ENCODE assay signal across 18 cellular contexts in genomic region chr7:66119502-66119901, GRCh38. TPM values are rescaled to one million over a fixed set of nuclear protein-coding genes. Genes with fewer than 3 reads are reported as not detected.
A peak's percentile ranks its signal among the peaks of the same experiment; 100 is the strongest.
DNase-seq lines count a peak whose midpoint lies in the region; TF ChIP-seq lines count a peak whose summit lies in the region.
"Had no signal": no experiment of that assay in that cellular context is flagged by ENCODE, and none has a peak within 500 bp of the region (broad histone marks: within the 10 kb centered on the region; RNA-seq: fewer than 3 reads in every experiment).

No MANE protein-coding gene starts in this region.

- peak overlapping the region in 1 of 5 experiments; percentile 59 for H3K4me3 Mint-ChIP-seq in brain

- no peak overlapping the region for H2BK120ac ChIP-seq in mesendoderm (ENCODE audit: low read depth, low read length)

- peaks cover 13% of the 10 kb centered on the region for H3F3A ChIP-seq in GM23248 (ENCODE audit: insufficient read depth)

- peaks cover 5% of the 10 kb centered on the region for H3K27me3 Mint-ChIP-seq in brain

- BruUV-seq in A673 (replicated peaks; lab: Mats Ljungman, UMichigan), result no TSS peak

- H2AK5ac ChIP-seq in mesendoderm (ENCODE audit: low read length), result no peak overlapping the region

- no peak overlapping the region for H3K18ac ChIP-seq in mesendoderm (ENCODE audit: low read length)

- no peaks in the 10 kb centered on the region for H3K9me2 ChIP-seq in GM23248 (ENCODE audit: insufficient read depth)

- peaks cover 13% of the 10 kb centered on the region for H3K36me3 Mint-ChIP-seq in brain

- CTCF ChIA-PET in A673 (lab: Charles Lee), result no interaction called here

- H3K27ac Mint-ChIP-seq in brain, result peak overlapping the region in 4 of 5 experiments; percentile 20 to 78 (median 62)

- peaks cover 12% of the 10 kb centered on the region for H3K79me1 ChIP-seq in mesendoderm (ENCODE audit: low read length)

- H2AFZ ChIP-seq in GM23248, result no peak overlapping the region

- 24 to 32% methylated on average over 1 of the region's 1 CpG for WGBS in GM23248 (ENCODE audit: low coverage in 1 of 2, low lambda C conversion rate in 2 of 2, missing lambda C conversion rate in 2 of 2), 2 experiments
- no CpG with 5 or more reads among the region's 1 CpG for WGBS in mesendoderm (ENCODE audit: extremely low coverage, insufficient coverage, low lambda C conversion rate)

- H3K4ac ChIP-seq in mesendoderm (ENCODE audit: low read depth, low read length), result no peak overlapping the region

- no peak overlapping the region for H4K8ac ChIP-seq in mesendoderm (ENCODE audit: low read depth, low read length)

- DNase-seq in A673 (ENCODE audit: low spot score) (no peak), GM23248 (no peak), mesendoderm (peak; percentile 63), erythroblast (lab: John Stamatoyannopoulos, UW) (no peak), NK-92 (lab: John Stamatoyannopoulos, UW; ENCODE audit: unreplicated experiment) (no peak), SKM-1 treated with dmso at 0.1 percent for 144 hours (lab: John Stamatoyannopoulos, UW; ENCODE audit: unreplicated experiment) (no peak), NCI-H2196 treated with DMSO at 0.1 percent for 48 hours (lab: John Stamatoyannopoulos, UW; ENCODE audit: unreplicated experiment) (no peak)
- DNase-seq: activated CD4-positive, CD25-positive, alpha-beta regulatory T cell treated with anti-CD3 and anti-CD28 coated beads, Interleukin-2, amount 50 U/mL, for 72 hours; activated gamma-delta T cell treated with Interleukin-2 at 50 U/mL for 16 hours; Karpas-422; left colon; mucosa of descending colon; NCI-H1105 treated with DMSO at 0.1 percent for 48 hours; NCI-H526 treated with DMSO at 0.1 percent for 48 hours; nucleus accumbens; right lobe of liver; stimulated activated naive CD4-positive, alpha-beta T cell treated with Interleukin-2 at 50 U/mL for 16 hours had no signal

- no peak overlapping the region for H3K4me3 ChIP-seq in A673 (ENCODE audit: low read depth, low read length, poor library complexity, severe bottlenecking)
- H3K4me3 ChIP-seq in GM23248, result no peak overlapping the region
- H3K4me3 ChIP-seq in mesendoderm (ENCODE audit: low read length), result no peak overlapping the region
- H3K4me3 ChIP-seq: mucosa of descending colon, right lobe of liver had no signal

- no peaks in the 10 kb centered on the region for H3K9me3 Mint-ChIP-seq in brain

- H3K27ac ChIP-seq in A673 (ENCODE audit: low read depth, low read length, poor library complexity, severe bottlenecking) (peak overlapping the region; percentile 53), GM23248 (no peak overlapping the region), mesendoderm (ENCODE audit: low read depth, low read length) (no peak overlapping the region)

- H3K23ac ChIP-seq in mesendoderm (ENCODE audit: low read length), result no peak overlapping the region

- H3K4me1 ChIP-seq in A673 (ENCODE audit: insufficient read depth, low read length, poor library complexity, severe bottlenecking) (peaks cover 21% of the 10 kb centered on the region), GM23248 (ENCODE audit: insufficient read depth) (peaks cover 34% of the 10 kb centered on the region), mesendoderm (ENCODE audit: control insufficient read depth, low read depth, low read length) (peaks cover 2% of the 10 kb centered on the region)

- in situ Hi-C loops in GM23248 (cut with MboI), result no loop called here

- H3K36me3 ChIP-seq in A673 (ENCODE audit: insufficient read depth, low read length, poor library complexity, severe bottlenecking) (peaks cover 8% of the 10 kb centered on the region), GM23248 (ENCODE audit: low read depth) (peaks cover 18% of the 10 kb centered on the region), mesendoderm (ENCODE audit: control insufficient read depth, insufficient read depth, low read length) (no peaks in the 10 kb centered on the region)

- H4K20me1 ChIP-seq in GM23248 (ENCODE audit: insufficient read depth), result no peaks in the 10 kb centered on the region; the same call in 1 of the 2 replicates

- TF ChIP-seq CTCF in A673 (conservative IDR thresholded peaks at IDR 0.05; ENCODE audit: low read depth, low read length), result no peak
- TF ChIP-seq CTCF in brain (conservative IDR thresholded peaks at IDR 0.05), result no peak

- H3K27me3 ChIP-seq in A673 (replicated peaks; ENCODE audit: insufficient read depth, low read depth, low read length, poor library complexity) (no peaks in the 10 kb centered on the region), GM23248 (replicated peaks; ENCODE audit: insufficient read depth) (no peaks in the 10 kb centered on the region), mesendoderm (ENCODE audit: insufficient read depth, low read length, poor library complexity) (no peaks in the 10 kb centered on the region)
- H3K27me3 ChIP-seq: right lobe of liver had no signal

- no peak overlapping the region for H2BK5ac ChIP-seq in mesendoderm (ENCODE audit: low read length)

- TF ChIP-seq POLR2A in erythroblast (IDR thresholded peaks at IDR 0.05; ENCODE audit: low read length), result no peak

- intact Hi-C loops in A673 (cut with micrococcal nuclease; ENCODE audit: unreplicated experiment), result no loop called here

- no peak overlapping the region for H4K5ac ChIP-seq in mesendoderm (ENCODE audit: low read length)

- H3K4me1 Mint-ChIP-seq in brain, result peaks cover 50% of the 10 kb centered on the region

- POLR2A ChIA-PET in A673 (lab: Charles Lee; ENCODE audit: low non-redundant PET), result no interaction called here

- no peak overlapping the region for H2BK15ac ChIP-seq in mesendoderm (replicated peaks; ENCODE audit: low read depth)

- peak overlapping the region; percentile 8 for H3K4me2 ChIP-seq in GM23248 (ENCODE audit: unreplicated experiment)
- H3K4me2 ChIP-seq in mesendoderm (ENCODE audit: low read length), result no peak overlapping the region

- H3K56ac ChIP-seq in mesendoderm (ENCODE audit: low read length), result no peak overlapping the region

- H3K9ac ChIP-seq in GM23248, result no peak overlapping the region
- no peak overlapping the region for H3K9ac ChIP-seq in mesendoderm (ENCODE audit: low read length)

- peaks cover 94% of the 10 kb centered on the region for H3K79me2 ChIP-seq in GM23248 (ENCODE audit: insufficient read depth)
- peaks cover 60% of the 10 kb centered on the region for H3K79me2 ChIP-seq in mesendoderm (ENCODE audit: control insufficient read depth, insufficient read depth, low read length)

- no peaks in the 10 kb centered on the region for H3K9me3 ChIP-seq in A673 (ENCODE audit: low read depth, low read length, poor library complexity, severe bottlenecking)
- H3K9me3 ChIP-seq in GM23248 (ENCODE audit: low read depth), result no peaks in the 10 kb centered on the region
- H3K9me3 ChIP-seq: mucosa of descending colon, right lobe of liver had no signal

RNA-seq across cellular contexts. Expression of gene CRCP, which starts 4.9 kb away (rescaled TPM):
- total RNA-seq in A673 (2021), result 36.6 and 42.5 TPM in 2 replicates
- total RNA-seq in GM23248 (2014; rRNA removed; shearing (Covaris generic)), result 28.6 and 39.5 TPM in 2 replicates
- polyA plus RNA-seq in GM23248 (2016; fragmentation: Nextera tagmentation; extraction: Ambion mirVana) (31.3 and 35.4 TPM in 2 replicates), brain (ENCODE audit: insufficient read depth, low read depth, low replicate concordance) (41.2 TPM)
- 26.9 TPM for polyA plus RNA-seq in mesendoderm (2013, experiment 1 of 2)
- polyA plus RNA-seq in mesendoderm (2013, experiment 2 of 2), result 25.5 TPM

RNA-seq across cellular contexts. Expression of gene ASL, which starts 43.9 kb away (rescaled TPM):
- 10.7 and 14.3 TPM in 2 replicates for total RNA-seq in A673 (2021)
- 66.1 and 81.0 TPM in 2 replicates for total RNA-seq in GM23248 (2014; rRNA removed; shearing (Covaris generic))
- polyA plus RNA-seq in GM23248 (2016; fragmentation: Nextera tagmentation; extraction: Ambion mirVana) (54.5 and 55.4 TPM in 2 replicates), brain (ENCODE audit: insufficient read depth, low read depth, low replicate concordance) (21.7 TPM)
- 14.5 TPM for polyA plus RNA-seq in mesendoderm (2013, experiment 1 of 2)
- polyA plus RNA-seq in mesendoderm (2013, experiment 2 of 2), result 14.9 TPM
